Comparison of ENCODE assay signal across 10 cellular contexts in genomic region chr14:35855886-35856481, GRCh38. TPM values are rescaled to one million over a fixed set of nuclear protein-coding genes. Genes with fewer than 3 reads are reported as not detected.
DNase-seq lines count a peak whose midpoint lies in the region; ATAC-seq and TF ChIP-seq lines count a peak whose summit lies in the region.
"Had no signal": no experiment of that assay in that cellular context is flagged by ENCODE, and none has a peak within 500 bp of the region (broad histone marks: within the 10 kb centered on the region; RNA-seq: fewer than 3 reads in every experiment).

No MANE protein-coding gene starts in this region.

- H2AFZ ChIP-seq in OCI-LY7 (ENCODE audit: low read length) (peak overlapping the region; percentile 43; the same call in 1 of the 2 replicates), GM23248 (no peak overlapping the region)

- H3K9me2 ChIP-seq in DOHH2 (replicated peaks; ENCODE audit: control insufficient read depth, low read length) (no peaks in the 10 kb centered on the region), OCI-LY7 (ENCODE audit: insufficient read depth, low read length) (no peaks in the 10 kb centered on the region), GM23248 (ENCODE audit: insufficient read depth) (no peaks in the 10 kb centered on the region)

- H3K9me3 ChIP-seq in DOHH2 (ENCODE audit: control insufficient read depth, insufficient read depth, low read length) (peaks cover 4% of the 10 kb centered on the region; the same call in 1 of the 2 replicates), OCI-LY7 (ENCODE audit: low read length) (peaks cover 13% of the 10 kb centered on the region; the same call in 1 of the 2 replicates), Peyer's patch (no peaks in the 10 kb centered on the region), GM23248 (ENCODE audit: low read depth) (no peaks in the 10 kb centered on the region)

- peaks cover 13% of the 10 kb centered on the region for H3K36me3 ChIP-seq in DOHH2 (ENCODE audit: control insufficient read depth, low read length)
- peaks cover 28% of the 10 kb centered on the region for H3K36me3 ChIP-seq in OCI-LY7 (ENCODE audit: insufficient read depth, low read length)
- H3K36me3 ChIP-seq in Peyer's patch = no peaks in the 10 kb centered on the region
- H3K36me3 ChIP-seq in GM23248 (ENCODE audit: low read depth) = peaks cover 4% of the 10 kb centered on the region; the same call in 1 of the 2 replicates

- POLR2A ChIA-PET in OCI-LY7 (lab: Charles Lee) = interaction anchor here (0.6 to 0.9 kb wide), 2 partner anchors 313 to 1827 kb away, joined by 3 to 5 read pairs; no protein-coding TSS in a partner anchor

- TF ChIP-seq CTCF in DOHH2 (IDR thresholded peaks at IDR 0.05; ENCODE audit: low read depth, low read length, poor library complexity, severe bottlenecking) = no peak
- peak; percentile 68 for TF ChIP-seq CTCF in OCI-LY7 (conservative IDR thresholded peaks at IDR 0.05; ENCODE audit: low read length)
- no peak for TF ChIP-seq CTCF in Peyer's patch (IDR thresholded peaks at IDR 0.05)

- H3K27ac ChIP-seq in DOHH2 (ENCODE audit: low read depth, low read length) = peak overlapping the region; percentile 38
- H3K27ac ChIP-seq in OCI-LY7 (ENCODE audit: low read depth, low read length, poor library complexity, severe bottlenecking) = peak overlapping the region; percentile 82
- H3K27ac ChIP-seq in Peyer's patch = no peak overlapping the region
- H3K27ac ChIP-seq in GM23248 = no peak overlapping the region
- H3K27ac ChIP-seq: skin epidermis had no signal

- no TSS peak for BruUV-seq in OCI-LY7 (replicated peaks; lab: Mats Ljungman, UMichigan)

- TF ChIP-seq POLR2A in Peyer's patch (IDR thresholded peaks at IDR 0.05) = no peak

- H3K27me3 ChIP-seq in DOHH2 (ENCODE audit: control insufficient read depth, low read length) (no peaks in the 10 kb centered on the region), Peyer's patch (no peaks in the 10 kb centered on the region), GM23248 (replicated peaks; ENCODE audit: insufficient read depth) (no peaks in the 10 kb centered on the region)

- H3K79me2 ChIP-seq in DOHH2 (ENCODE audit: control insufficient read depth, low read length) = no peaks in the 10 kb centered on the region; the same call in 1 of the 2 replicates
- peaks cover 8% of the 10 kb centered on the region; the same call in 1 of the 2 replicates for H3K79me2 ChIP-seq in OCI-LY7 (ENCODE audit: insufficient read depth, low read depth, low read length)
- no peaks in the 10 kb centered on the region for H3K79me2 ChIP-seq in GM23248 (ENCODE audit: insufficient read depth)

- WGBS in GM23248 (ENCODE audit: low coverage in 1 of 2, low lambda C conversion rate in 2 of 2, missing lambda C conversion rate in 2 of 2), 2 experiments = 72 to 76% methylated on average over 6 of the region's 6 CpGs

- H3F3A ChIP-seq in DOHH2 (ENCODE audit: control insufficient read depth, insufficient read depth) (peaks cover 12% of the 10 kb centered on the region), GM23248 (ENCODE audit: insufficient read depth) (peaks cover 5% of the 10 kb centered on the region; the same call in 1 of the 2 replicates)

- ATAC-seq in GM19397 (IDR thresholded peaks at IDR 0.05; ENCODE audit: unreplicated experiment) (peak; percentile 95), HG03108 (IDR thresholded peaks at IDR 0.05; ENCODE audit: unreplicated experiment) (peak; percentile 96)

- in situ Hi-C loops in GM23248 (cut with MboI) = no loop called here

- H4K20me1 ChIP-seq in DOHH2 (ENCODE audit: control insufficient read depth, insufficient read depth, low read depth, low read length) = no peaks in the 10 kb centered on the region
- H4K20me1 ChIP-seq in OCI-LY7 (ENCODE audit: insufficient read depth, low read length) = no peaks in the 10 kb centered on the region
- H4K20me1 ChIP-seq in GM23248 (ENCODE audit: insufficient read depth) = no peaks in the 10 kb centered on the region

- H3K4me1 ChIP-seq in DOHH2 (ENCODE audit: control insufficient read depth, low read length) = peaks cover 30% of the 10 kb centered on the region
- H3K4me1 ChIP-seq in OCI-LY7 (ENCODE audit: insufficient read depth, low read length, poor library complexity, severe bottlenecking) = peaks cover 60% of the 10 kb centered on the region
- no peaks in the 10 kb centered on the region for H3K4me1 ChIP-seq in Peyer's patch
- H3K4me1 ChIP-seq in GM23248 (ENCODE audit: insufficient read depth) = no peaks in the 10 kb centered on the region

- intact Hi-C loops in OCI-LY7 (cut with micrococcal nuclease; ENCODE audit: unreplicated experiment) = loop anchor here (1.0 to 10.0 kb wide), 3 partner anchors 30 to 519 kb away; partner anchors contain the start of gene BRMS1L

- H3K4me3 ChIP-seq in DOHH2 (ENCODE audit: low read length) (peak overlapping the region; percentile 38), OCI-LY7 (ENCODE audit: low read depth, low read length, poor library complexity, severe bottlenecking) (peak overlapping the region; percentile 59), Peyer's patch (no peak overlapping the region), GM23248 (no peak overlapping the region)
- H3K4me3 ChIP-seq: skin epidermis had no signal

- peak; percentile 93 for DNase-seq in OCI-LY7 (ENCODE audit: low spot score)
- no peak for DNase-seq in OCI-M2 (lab: John Stamatoyannopoulos, UW; ENCODE audit: unreplicated experiment)
- no peak for DNase-seq in Peyer's patch
- DNase-seq in GM23248 = no peak
- no peak for DNase-seq in activated CD4-positive, alpha-beta T cell treated with anti-CD3 and anti-CD28 coated beads, Interleukin-2, amount 50 U/mL, for 48 hours
- DNase-seq: DMS153 had no signal

- H3K9ac ChIP-seq in GM23248 = no peak overlapping the region

- H3K4me2 ChIP-seq in DOHH2 (ENCODE audit: low read length) (peak overlapping the region; percentile 67), OCI-LY7 (ENCODE audit: low read length) (peak overlapping the region; percentile 71), GM23248 (ENCODE audit: unreplicated experiment) (no peak overlapping the region)

- CTCF ChIA-PET in OCI-LY7 (lab: Charles Lee; ENCODE audit: unreplicated experiment) = no interaction called here

RNA-seq across cellular contexts. Expression of gene BRMS1L, which starts 29.8 kb away (rescaled TPM):
- total RNA-seq in OCI-LY7 (2014; rRNA removed; shearing (Covaris generic)) = 4.5 and 7.8 TPM in 2 replicates
- total RNA-seq in OCI-LY7 (2022) (5.7 and 8.1 TPM in 2 replicates), Peyer's patch (1 to 10 TPM in 3 of 4 donors, under 1 TPM in 1; 0.53 to 4.1 (median 2.4) TPM)
- total RNA-seq in GM23248 (2014; rRNA removed; shearing (Covaris generic)) = 5.6 and 6.6 TPM in 2 replicates
- 9.5 and 9.9 TPM in 2 replicates for polyA plus RNA-seq in GM23248 (2016; fragmentation: Nextera tagmentation; extraction: Ambion mirVana)

RNA-seq across cellular contexts. Expression of gene RALGAPA1, which starts 46.9 kb away (rescaled TPM):
- total RNA-seq in OCI-LY7 (2014; rRNA removed; shearing (Covaris generic)) = 25.5 and 27.6 TPM in 2 replicates
- total RNA-seq in OCI-LY7 (2022) (36.5 and 39.0 TPM in 2 replicates), Peyer's patch (100 to 1,000 TPM in 2 of 4 donors, 10 to 100 TPM in 2; 61.8 to 163 (median 89.4) TPM)
- 15.3 and 22.2 TPM in 2 replicates for total RNA-seq in GM23248 (2014; rRNA removed; shearing (Covaris generic))
- 7.5 and 9.5 TPM in 2 replicates for polyA plus RNA-seq in GM23248 (2016; fragmentation: Nextera tagmentation; extraction: Ambion mirVana)

Comparison
In these comparisons a context has a peak if more than half of its experiments do, and no peak if none do; other contexts are left out.
1. H3K27ac ChIP-seq: peak in DOHH2 (single experiment) and OCI-LY7 (single experiment); none in Peyer's patch (0 of 4) and GM23248 (single experiment).
2. H3K4me3 ChIP-seq: peak in DOHH2 (single experiment) and OCI-LY7 (single experiment); none in Peyer's patch (0 of 4) and GM23248 (single experiment).